In genomic region chr18:23584019-23584970, GRCh38 we compare ENCODE assay signal across 8 cellular contexts. TPM values are rescaled to one million over a fixed set of nuclear protein-coding genes. Genes with fewer than 3 reads are reported as not detected.
DNase-seq lines count a peak whose midpoint lies in the region; ATAC-seq and TF ChIP-seq lines count a peak whose summit lies in the region.

No MANE protein-coding gene starts in this region.

- peak overlapping the region; percentile 34 for H3K4me3 Mint-ChIP-seq in activated CD4-positive, alpha-beta T cell treated with anti-CD3 and anti-CD28 coated beads, Interleukin-2, amount 10 ng/mL, durations not matched to agents 7 days and 5 days
- peak overlapping the region; percentile 96 for H3K4me3 Mint-ChIP-seq in activated T-helper 17 cell treated with anti-CD3 and anti-CD28 coated beads, Interleukin-2, amount 50 U/mL, for 72 hours

- no peaks in the 10 kb centered on the region for H3K9me2 ChIP-seq in hepatocyte (replicated peaks; ENCODE audit: insufficient read depth)

- peaks cover 4% of the 10 kb centered on the region for H3K27me3 Mint-ChIP-seq in activated CD4-positive, alpha-beta T cell treated with anti-CD3 and anti-CD28 coated beads, Interleukin-2, amount 10 ng/mL, durations not matched to agents 7 days and 5 days
- no peaks in the 10 kb centered on the region for H3K27me3 Mint-ChIP-seq in activated T-helper 17 cell treated with anti-CD3 and anti-CD28 coated beads, Interleukin-2, amount 50 U/mL, for 72 hours

- H3K9me3 Mint-ChIP-seq in activated CD4-positive, alpha-beta T cell treated with anti-CD3 and anti-CD28 coated beads, Interleukin-2, amount 10 ng/mL, durations not matched to agents 7 days and 5 days: no peaks in the 10 kb centered on the region
- no peaks in the 10 kb centered on the region for H3K9me3 Mint-ChIP-seq in activated T-helper 17 cell treated with anti-CD3 and anti-CD28 coated beads, Interleukin-2, amount 50 U/mL, for 72 hours

- POLR2A ChIA-PET in activated CD4-positive, alpha-beta T cell treated with anti-CD3 and anti-CD28 coated beads, Interleukin-2, amount 10 ng/mL, durations not matched to agents 7 days and 5 days (lab: Charles Lee): no interaction called here

- CTCF ChIA-PET in activated CD4-positive, alpha-beta T cell treated with anti-CD3 and anti-CD28 coated beads, Interleukin-2, amount 10 ng/mL, durations not matched to agents 7 days and 5 days (lab: Charles Lee): interaction anchor here (0.6 to 4.8 kb wide), 4 partner anchors 8 to 356 kb away, joined by 4 to 17 read pairs (median 8); no protein-coding TSS in a partner anchor

- no peak overlapping the region for H3K27ac Mint-ChIP-seq in activated CD4-positive, alpha-beta T cell treated with anti-CD3 and anti-CD28 coated beads, Interleukin-2, amount 10 ng/mL, durations not matched to agents 7 days and 5 days
- no peak overlapping the region for H3K27ac Mint-ChIP-seq in activated T-helper 17 cell treated with anti-CD3 and anti-CD28 coated beads, Interleukin-2, amount 50 U/mL, for 72 hours

- WGBS in hepatocyte (ENCODE audit: low lambda C conversion rate, missing lambda C conversion rate): 93% methylated on average over 13 of the region's 13 CpGs

- H3K4me2 ChIP-seq in hepatocyte: peak overlapping the region; percentile 84

- H3K4me3 ChIP-seq in hepatocyte (peak overlapping the region; percentile 93), subcutaneous abdominal adipose tissue (ENCODE audit: low read depth in 1 of 5, low read length in 5 of 5) (peak overlapping the region in 1 of 5 donors; percentile 7)

- peak overlapping the region in 2 of 5 donors; percentile 11 to 20 for H3K9ac ChIP-seq in subcutaneous abdominal adipose tissue (ENCODE audit: low read length in 5 of 5)

- H3K79me2 ChIP-seq in hepatocyte: peaks cover 66% of the 10 kb centered on the region

- H3K4me1 ChIP-seq in hepatocyte (ENCODE audit: insufficient read depth) (peaks cover 28% of the 10 kb centered on the region), subcutaneous abdominal adipose tissue (ENCODE audit: control insufficient read depth in 5 of 5, insufficient read depth in 5 of 5, low read length in 5 of 5) (peaks cover 7 to 43% (median 32%) of the 10 kb centered on the region in 5 donors)

- no peaks in the 10 kb centered on the region for H3K36me3 ChIP-seq in hepatocyte (replicated peaks; ENCODE audit: insufficient read depth, low read depth)
- peaks cover 0 to 5% (median 0%) of the 10 kb centered on the region in 5 donors for H3K36me3 ChIP-seq in subcutaneous abdominal adipose tissue (ENCODE audit: control insufficient read depth in 5 of 5, insufficient read depth in 5 of 5, low read length in 5 of 5)

- no peak for TF ChIP-seq CTCF in hepatocyte (IDR thresholded peaks at IDR 0.05; ENCODE audit: poor library complexity)
- no peak for TF ChIP-seq CTCF in GM13976 (IDR thresholded peaks at IDR 0.05; ENCODE audit: borderline replicate concordance, control extremely low read depth, extremely low read depth, insufficient read depth, missing control alignments)

- H3K27ac ChIP-seq in hepatocyte (peak overlapping the region; percentile 100), subcutaneous abdominal adipose tissue (ENCODE audit: low read depth, low read length) (peak overlapping the region; percentile 31)

- DNase-seq in activated CD4-positive, alpha-beta T cell treated with anti-CD3 and anti-CD28 coated beads, Interleukin-2, amount 10 ng/mL, durations not matched to agents 7 days and 5 days: no peak
- DNase-seq in activated CD4-positive, alpha-beta T cell treated with anti-CD3 and anti-CD28 coated beads for 4 hours: no peak
- DNase-seq in hepatocyte (ENCODE audit: low spot score) (no peak), cerebellum (ENCODE audit: low spot score) (no peak), GM13976 (ENCODE audit: low spot score) (no peak)

- peaks cover 36% of the 10 kb centered on the region for H4K20me1 ChIP-seq in hepatocyte (ENCODE audit: insufficient read depth, poor library complexity, severe bottlenecking)

- H3K27me3 ChIP-seq in hepatocyte (no peaks in the 10 kb centered on the region), subcutaneous abdominal adipose tissue (ENCODE audit: control insufficient read depth in 5 of 5, insufficient read depth in 4 of 5, low read length in 5 of 5) (no peaks in the 10 kb centered on the region)

- no peak overlapping the region for H2AFZ ChIP-seq in hepatocyte

- H3K9me3 ChIP-seq in hepatocyte (ENCODE audit: low read depth) (no peaks in the 10 kb centered on the region), subcutaneous abdominal adipose tissue (ENCODE audit: control insufficient read depth in 5 of 5, low read length in 5 of 5) (no peaks in the 10 kb centered on the region)

- peaks cover 25% of the 10 kb centered on the region for H3K36me3 Mint-ChIP-seq in activated CD4-positive, alpha-beta T cell treated with anti-CD3 and anti-CD28 coated beads, Interleukin-2, amount 10 ng/mL, durations not matched to agents 7 days and 5 days (ENCODE audit: low read depth)
- peaks cover 47% of the 10 kb centered on the region for H3K36me3 Mint-ChIP-seq in activated T-helper 17 cell treated with anti-CD3 and anti-CD28 coated beads, Interleukin-2, amount 50 U/mL, for 72 hours (ENCODE audit: low read depth)

- in situ Hi-C loops in GM13976 (cut with MboI; ENCODE audit: low sequenced_read_pairs, unreplicated experiment): loop anchor here (10.0 kb wide), 1 partner anchor 69 kb away; no protein-coding TSS in a partner anchor

- ATAC-seq in activated T-helper 17 cell treated with anti-CD3 and anti-CD28 coated beads, Interleukin-2, amount 50 U/mL, for 72 hours (replicated peaks): no peak
- no peak for ATAC-seq in HG03135 (IDR thresholded peaks at IDR 0.05; ENCODE audit: unreplicated experiment)

- H3K4me1 Mint-ChIP-seq in activated CD4-positive, alpha-beta T cell treated with anti-CD3 and anti-CD28 coated beads, Interleukin-2, amount 10 ng/mL, durations not matched to agents 7 days and 5 days: peaks cover 51% of the 10 kb centered on the region
- peaks cover 35% of the 10 kb centered on the region for H3K4me1 Mint-ChIP-seq in activated T-helper 17 cell treated with anti-CD3 and anti-CD28 coated beads, Interleukin-2, amount 50 U/mL, for 72 hours

RNA-seq across cellular contexts. Expression of gene NPC1, which starts 2.0 kb away (rescaled TPM):
- 10 to 100 TPM; 33.8 to 37.3 TPM for total RNA-seq in activated CD4-positive, alpha-beta T cell treated with anti-CD3 and anti-CD28 coated beads, Interleukin-2, amount 10 ng/mL, durations not matched to agents 7 days and 5 days
- total RNA-seq in activated T-helper 17 cell treated with anti-CD3 and anti-CD28 coated beads, Interleukin-2, amount 50 U/mL, for 72 hours: 10 to 100 TPM; 39.6 to 49.3 TPM
- total RNA-seq in hepatocyte: 57.5 and 77.2 TPM in 2 replicates
- 52.5 and 54.0 TPM in 2 replicates for polyA plus RNA-seq in hepatocyte
- total RNA-seq in cerebellum: 34.8 TPM
